8 cellular contexts compared by ENCODE assay signal in genomic region chr22:42369250-42370041, GRCh38.
DNase-seq lines count a peak whose midpoint lies in the region; ATAC-seq and TF ChIP-seq lines count a peak whose summit lies in the region.

No MANE protein-coding gene starts in this region.

- peaks cover 35% of the 10 kb centered on the region for H3K27me3 Mint-ChIP-seq in activated T-cell treated with anti-CD3 and anti-CD28 coated beads, Interleukin-2, amount 50 U/mL, for 4 hours (ENCODE audit: low read depth)

- H3K4me1 ChIP-seq in HUES64 (ENCODE audit: insufficient read depth, low read length) (peaks cover 34% of the 10 kb centered on the region), OCI-LY3 (ENCODE audit: low read length) (no peaks in the 10 kb centered on the region), esophagus squamous epithelium (peaks cover 26 to 65% (median 45%) of the 10 kb centered on the region in 3 donors), muscle layer of colon (ENCODE audit: insufficient read depth, low read length) (peaks cover 45% of the 10 kb centered on the region)

- peak overlapping the region; percentile 84 for H3K4me2 ChIP-seq in OCI-LY3 (ENCODE audit: low read length)

- H3K4me3 Mint-ChIP-seq in activated T-cell treated with anti-CD3 and anti-CD28 coated beads, Interleukin-2, amount 50 U/mL, for 4 hours = peak overlapping the region; percentile 84

- H4K20me1 ChIP-seq in OCI-LY3 (ENCODE audit: insufficient read depth, low read length) = no peaks in the 10 kb centered on the region

- intact Hi-C loops in esophagus squamous epithelium (cut with DNase I) = no loop called here

- peak overlapping the region; percentile 72 for H2AFZ ChIP-seq in OCI-LY3 (ENCODE audit: low read depth, low read length)

- no peaks in the 10 kb centered on the region for H3K9me3 Mint-ChIP-seq in activated T-cell treated with anti-CD3 and anti-CD28 coated beads, Interleukin-2, amount 50 U/mL, for 4 hours

- ATAC-seq in GM21515 (IDR thresholded peaks at IDR 0.05; ENCODE audit: unreplicated experiment) = peak; percentile 97
- peak; percentile 98 for ATAC-seq in activated T-cell treated with anti-CD3 and anti-CD28 coated beads, Interleukin-2, amount 50 U/mL, for 4 hours

- peak; percentile 74 for DNase-seq in DMS 273 treated with DMSO at 0.1 percent for 48 hours (lab: John Stamatoyannopoulos, UW)
- peak; percentile 77 for DNase-seq in activated T-cell treated with anti-CD3 and anti-CD28 coated beads, Interleukin-2, amount 50 U/mL, for 4 hours
- peak; percentile 42 for DNase-seq in esophagus squamous epithelium (lab: John Stamatoyannopoulos, UW)
- DNase-seq in stimulated activated CD8-positive, alpha-beta memory T cell treated with anti-CD3 and anti-CD28 coated beads, Interleukin-4, amount 100 ng/mL, for 48 hours = peak; percentile 88

- H3K79me2 ChIP-seq in OCI-LY3 (ENCODE audit: low read length) = no peaks in the 10 kb centered on the region

- TF ChIP-seq CTCF in OCI-LY3 (IDR thresholded peaks at IDR 0.05; ENCODE audit: low read depth, low read length) (no peak), esophagus squamous epithelium (IDR thresholded peaks at IDR 0.05) (no peak)

- H3K9me3 ChIP-seq in HUES64 (ENCODE audit: insufficient read depth, low read depth, low read length) = no peaks in the 10 kb centered on the region
- no peaks in the 10 kb centered on the region for H3K9me3 ChIP-seq in OCI-LY3 (ENCODE audit: insufficient read depth, low read length)
- H3K9me3 ChIP-seq in esophagus squamous epithelium = no peaks in the 10 kb centered on the region
- no peaks in the 10 kb centered on the region for H3K9me3 ChIP-seq in muscle layer of colon (ENCODE audit: low read length)

- no peak for TF ChIP-seq POLR2A in esophagus squamous epithelium (IDR thresholded peaks at IDR 0.05)

- H3K36me3 ChIP-seq in HUES64 (ENCODE audit: insufficient read depth, low read length) (no peaks in the 10 kb centered on the region), OCI-LY3 (replicated peaks; ENCODE audit: low read depth, low read length) (no peaks in the 10 kb centered on the region), esophagus squamous epithelium (no peaks in the 10 kb centered on the region), muscle layer of colon (ENCODE audit: insufficient read depth, low read length) (no peaks in the 10 kb centered on the region)

- 11% methylated on average over 42 of the region's 42 CpGs for WGBS in HUES64
- 3 to 7% methylated on average over 26 to 29 of the region's 42 CpGs for WGBS in esophagus squamous epithelium, 2 donors

- H3K4me3 ChIP-seq in HUES64 (ENCODE audit: low read length) (peak overlapping the region; percentile 69), OCI-LY3 (ENCODE audit: low read length) (peak overlapping the region; percentile 88), esophagus squamous epithelium (peak overlapping the region; percentile 51 to 76 (median 62)), muscle layer of colon (ENCODE audit: low read depth in 1 of 2, low read length in 2 of 2) (peak overlapping the region; percentile 81 to 89)

- H3K4me1 Mint-ChIP-seq in activated T-cell treated with anti-CD3 and anti-CD28 coated beads, Interleukin-2, amount 50 U/mL, for 4 hours (ENCODE audit: low read depth) = peaks cover 13% of the 10 kb centered on the region

- H3K9ac ChIP-seq in HUES64 (ENCODE audit: low read depth, low read length) (peak overlapping the region; percentile 54; the same call in 1 of the 2 replicates), OCI-LY3 (ENCODE audit: low read length) (peak overlapping the region; percentile 62), muscle layer of colon (ENCODE audit: low read length) (peak overlapping the region; percentile 61)

- H3K36me3 Mint-ChIP-seq in activated T-cell treated with anti-CD3 and anti-CD28 coated beads, Interleukin-2, amount 50 U/mL, for 4 hours (ENCODE audit: insufficient read depth) = no peaks in the 10 kb centered on the region

- H3K27me3 ChIP-seq in HUES64 (ENCODE audit: insufficient read depth, low read length) = peaks cover 19% of the 10 kb centered on the region
- peaks cover 15% of the 10 kb centered on the region for H3K27me3 ChIP-seq in OCI-LY3 (ENCODE audit: low read depth, low read length)
- peaks cover 0 to 37% (median 0%) of the 10 kb centered on the region in 4 donors for H3K27me3 ChIP-seq in esophagus squamous epithelium
- no peaks in the 10 kb centered on the region for H3K27me3 ChIP-seq in muscle layer of colon (ENCODE audit: control insufficient read depth in 1 of 2, insufficient read depth in 2 of 2, low read length in 2 of 2)

- H3K27ac ChIP-seq in HUES64 (ENCODE audit: low read depth, low read length) (peak overlapping the region; percentile 66; the same call in 1 of the 2 replicates), OCI-LY3 (ENCODE audit: low read length) (no peak overlapping the region), esophagus squamous epithelium (peak overlapping the region; percentile 63 to 83 (median 75)), muscle layer of colon (ENCODE audit: low read depth, low read length) (peak overlapping the region; percentile 42)
